16 cellular contexts compared by ENCODE assay signal in genomic region chr12:18066666-18067065, GRCh38. TPM values are rescaled to one million over a fixed set of nuclear protein-coding genes. Genes with fewer than 3 reads are reported as not detected.
DNase-seq lines count a peak whose midpoint lies in the region; ATAC-seq and TF ChIP-seq lines count a peak whose summit lies in the region.
"Had no signal": no experiment of that assay in that cellular context is flagged by ENCODE, and none has a peak within 500 bp of the region (broad histone marks: within the 10 kb centered on the region; RNA-seq: fewer than 3 reads in every experiment).

No MANE protein-coding gene starts in this region.

- TF ChIP-seq EP300 in tibial nerve (IDR thresholded peaks at IDR 0.05) = no peak

- H3K36me3 ChIP-seq in tibial nerve (no peaks in the 10 kb centered on the region), lower lobe of right lung (no peaks in the 10 kb centered on the region)

- ATAC-seq in lower lobe of right lung (no peak), HG03354 (IDR thresholded peaks at IDR 0.05; ENCODE audit: poor library complexity, severe bottlenecking, unreplicated experiment) (no peak)
- ATAC-seq: GM23338 had no signal

- no peaks in the 10 kb centered on the region for H3K4me1 ChIP-seq in tibial nerve
- H3K4me1 ChIP-seq in lower lobe of right lung = no peaks in the 10 kb centered on the region

- peak; percentile 20 to 57 for DNase-seq in NCI-H524 (lab: John Stamatoyannopoulos, UW)
- no peak for DNase-seq in NCI-H524 treated with DMSO at 0.1 percent for 48 hours (lab: John Stamatoyannopoulos, UW)
- DNase-seq in NCI-H82 treated with DMSO at 0.1 percent for 48 hours (lab: John Stamatoyannopoulos, UW; ENCODE audit: unreplicated experiment) = peak; percentile 28
- DNase-seq in left kidney (ENCODE audit: low read depth, low spot score) = peak; percentile 34
- no peak for DNase-seq in tibial nerve (ENCODE audit: low spot score in 2 of 2)
- no peak for DNase-seq in lower lobe of right lung
- DNase-seq: 8988T; C1 segment of cervical spinal cord; Calu3; CD4-positive, alpha-beta T cell; DND-41; GDM1; H9 had no signal

- no peak for TF ChIP-seq CTCF in tibial nerve (IDR thresholded peaks at IDR 0.05)
- TF ChIP-seq CTCF in lower lobe of right lung (IDR thresholded peaks at IDR 0.05) = no peak

- H3K9me3 ChIP-seq in tibial nerve (peaks cover 0 to 13% (median 0%) of the 10 kb centered on the region in 4 donors), lower lobe of right lung (peaks cover 3% of the 10 kb centered on the region)

- H3K4me3 ChIP-seq in tibial nerve (no peak overlapping the region), lower lobe of right lung (no peak overlapping the region)
- H3K4me3 ChIP-seq: GM23338 had no signal

- TF ChIP-seq POLR2A in tibial nerve (IDR thresholded peaks at IDR 0.05) = no peak

- intact Hi-C loops in lower lobe of right lung (cut with DNase I) = no loop called here

- no peak overlapping the region for H3K27ac ChIP-seq in tibial nerve
- H3K27ac ChIP-seq in lower lobe of right lung = no peak overlapping the region

- 52 to 67% methylated on average over 4 of the region's 4 CpGs for WGBS in tibial nerve, 2 donors

- H3K27me3 ChIP-seq in tibial nerve (no peaks in the 10 kb centered on the region), lower lobe of right lung (ENCODE audit: low read depth) (no peaks in the 10 kb centered on the region)

RNA-seq across cellular contexts. Expression of gene RERGL, which starts 23.3 kb away (rescaled TPM):
- total RNA-seq in tibial nerve (10 to 100 TPM in 1 of 4 donors, 1 to 10 TPM in 3; 6.3 to 18.4 (median 8.8) TPM), lower lobe of right lung (3.7 TPM)
- total RNA-seq: B cell; CD4-positive, alpha-beta T cell; GM23338; H9 had no signal

Comparison
In these comparisons a context has a peak if more than half of its experiments do, and no peak if none do; other contexts are left out.
1. DNase-seq: peak in NCI-H524 (2 of 2), NCI-H82 treated with DMSO at 0.1 percent for 48 hours (single experiment) and left kidney (single experiment); none in NCI-H524 treated with DMSO at 0.1 percent for 48 hours (single experiment), tibial nerve (0 of 2) and lower lobe of right lung (single experiment).